In the genomic region with DNA sequence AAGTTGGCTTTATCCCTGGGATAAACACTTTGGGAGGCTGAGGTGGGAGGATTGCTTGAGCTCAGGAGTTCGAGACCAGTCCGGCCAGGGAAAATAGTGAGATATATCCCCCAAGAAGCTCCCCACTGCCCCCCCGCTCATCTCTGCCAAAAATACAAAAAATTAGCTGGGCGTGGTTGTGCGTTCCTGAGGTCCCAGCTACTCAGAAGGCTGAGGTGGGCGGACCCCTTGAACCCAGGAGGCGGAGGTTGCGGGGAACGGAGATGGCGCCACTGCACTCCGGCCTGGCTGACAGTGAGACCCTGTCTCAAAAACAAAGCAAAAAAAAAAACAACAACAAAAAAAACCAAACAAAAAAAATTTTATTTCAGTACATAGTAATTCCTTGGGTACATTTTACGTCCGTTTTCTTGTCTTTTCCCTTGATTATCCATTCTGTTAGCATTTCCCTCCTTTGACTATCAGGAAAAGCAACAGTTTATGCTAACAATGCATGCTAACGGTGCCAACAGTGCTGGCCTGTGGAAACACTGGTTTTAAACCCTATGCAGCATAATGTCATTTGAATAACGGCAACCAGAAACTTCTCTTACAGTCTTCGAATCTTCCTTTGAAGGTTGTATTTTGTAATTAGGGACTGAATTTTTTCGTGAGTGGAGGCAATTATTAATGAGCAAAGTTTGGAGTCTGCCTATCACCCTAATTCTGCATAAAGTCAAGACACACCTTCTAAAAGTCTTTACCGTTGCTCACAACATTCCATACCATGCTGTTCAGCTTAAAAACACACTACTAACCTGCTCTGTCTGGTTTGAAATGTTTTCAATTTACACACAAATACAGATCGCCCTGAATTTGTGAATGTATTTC, we compare ENCODE assay signal across 8 cellular contexts. TPM values are rescaled to one million over a fixed set of nuclear protein-coding genes. Genes with fewer than 3 reads are reported as not detected.
DNase-seq lines count a peak whose midpoint lies in the region; ATAC-seq lines count a peak whose summit lies in the region.

No MANE protein-coding gene starts in this region.

- peaks cover 0 to 3% (median 0%) of the 10 kb centered on the region in 3 experiments for H3K36me3 ChIP-seq in naive thymus-derived CD4-positive, alpha-beta T cell (ENCODE audit: control insufficient read depth in 2 of 3, insufficient read depth in 3 of 3, low read length in 3 of 3)

- POLR2A ChIA-PET in naive thymus-derived CD4-positive, alpha-beta T cell (lab: Charles Lee): interaction anchor here (0.5 to 4.2 kb wide), 10 partner anchors 10 to 140 kb away, joined by 3 to 30 read pairs (median 4); partner anchors contain the start of genes ABHD3, ESCO1 and SNRPD1

- ATAC-seq in GM18519 (IDR thresholded peaks at IDR 0.05; ENCODE audit: low FRiP score, unreplicated experiment): peak; percentile 20
- ATAC-seq in HG02610 (IDR thresholded peaks at IDR 0.05; ENCODE audit: unreplicated experiment): peak; percentile 9
- ATAC-seq in naive thymus-derived CD4-positive, alpha-beta T cell: peak; percentile 1

- H3K36me3 Mint-ChIP-seq in naive thymus-derived CD4-positive, alpha-beta T cell: peaks cover 0 to 31% (median 6%) of the 10 kb centered on the region in 5 donors

- peak overlapping the region; percentile 78 to 97 (median 94) for H3K27ac Mint-ChIP-seq in naive thymus-derived CD4-positive, alpha-beta T cell

- CTCF ChIA-PET in naive thymus-derived CD4-positive, alpha-beta T cell (lab: Charles Lee): interaction anchor here (0.7 kb wide), 1 partner anchor 117 kb away, joined by 3 read pairs; no protein-coding TSS in a partner anchor

- DNase-seq in NOMO-1 treated with dmso at 0.1 percent for 144 hours (lab: John Stamatoyannopoulos, UW; ENCODE audit: unreplicated experiment) (peak; percentile 2), dermis blood vessel endothelial cell (peak; percentile 64), germinal center (ENCODE audit: low spot score) (no peak)
- no peak for DNase-seq in naive thymus-derived CD4-positive, alpha-beta T cell
- DNase-seq in activated CD4-positive, CD25-positive, alpha-beta regulatory T cell (lab: John Stamatoyannopoulos, UW): no peak
- no peak for DNase-seq in stimulated activated CD4-positive, alpha-beta T cell treated with anti-CD3 and anti-CD28 coated beads, Interleukin-12 subunit alpha, Interleukin-12 subunit beta, amount 100 ng/mL, for 4 hours

- H3K9me3 ChIP-seq in naive thymus-derived CD4-positive, alpha-beta T cell (ENCODE audit: control insufficient read depth in 2 of 3, low read length in 3 of 3): no peaks in the 10 kb centered on the region

- peaks cover 20 to 47% (median 37%) of the 10 kb centered on the region in 7 donors for H3K4me1 Mint-ChIP-seq in naive thymus-derived CD4-positive, alpha-beta T cell

- intact Hi-C loops in naive thymus-derived CD4-positive, alpha-beta T cell (cut with micrococcal nuclease): loop anchor here (1.0 to 5.0 kb wide), 8 partner anchors 36 to 1847 kb away; partner anchors contain the start of genes ABHD3 (in 2 of the 2), ESCO1 (in 2 of the 2), NPC1 (in 2 of the 2) and SNRPD1 (in 2 of the 2)

- H3K4me1 ChIP-seq in naive thymus-derived CD4-positive, alpha-beta T cell (ENCODE audit: control insufficient read depth in 2 of 2, insufficient read depth in 2 of 2, low read length in 2 of 2): peaks cover 9 to 13% of the 10 kb centered on the region in 2 donors

- peak overlapping the region; percentile 77 for H3K4me3 ChIP-seq in naive thymus-derived CD4-positive, alpha-beta T cell (ENCODE audit: low read length)

- H3K9me3 Mint-ChIP-seq in naive thymus-derived CD4-positive, alpha-beta T cell: peaks cover 0 to 18% (median 5%) of the 10 kb centered on the region in 11 donors

- H3K4me3 Mint-ChIP-seq in naive thymus-derived CD4-positive, alpha-beta T cell: peak overlapping the region; percentile 83 to 96 (median 94)

- H3K27me3 ChIP-seq in naive thymus-derived CD4-positive, alpha-beta T cell (ENCODE audit: control insufficient read depth in 2 of 2, insufficient read depth in 2 of 2, low read length in 2 of 2): no peaks in the 10 kb centered on the region

- H3K27ac ChIP-seq in naive thymus-derived CD4-positive, alpha-beta T cell (ENCODE audit: low read depth, low read length): peak overlapping the region; percentile 52

- peaks cover 0 to 18% (median 0%) of the 10 kb centered on the region in 5 donors for H3K27me3 Mint-ChIP-seq in naive thymus-derived CD4-positive, alpha-beta T cell

RNA-seq across cellular contexts. Expression of gene MIB1, which starts 0.8 kb away (rescaled TPM):
- total RNA-seq in dermis blood vessel endothelial cell: 73.2 and 76.7 TPM in 2 replicates
- 10 to 100 TPM; 16.0 to 35.2 (median 19.8) TPM for total RNA-seq in naive thymus-derived CD4-positive, alpha-beta T cell
- polyA plus RNA-seq in naive thymus-derived CD4-positive, alpha-beta T cell: 1 to 10 TPM; 3.9 to 4.2 TPM

RNA-seq across cellular contexts. Expression of gene ABHD3, which starts 35.3 kb away (rescaled TPM):
- 6.9 and 7.0 TPM in 2 replicates for total RNA-seq in dermis blood vessel endothelial cell
- 10 to 100 TPM; 26.9 to 53.1 (median 43.6) TPM for total RNA-seq in naive thymus-derived CD4-positive, alpha-beta T cell
- polyA plus RNA-seq in naive thymus-derived CD4-positive, alpha-beta T cell: 10 to 100 TPM; 21.9 to 22.8 TPM

Comparison
In these comparisons a context has a peak if more than half of its experiments do, and no peak if none do; other contexts are left out.
1. DNase-seq: peak in NOMO-1 treated with dmso at 0.1 percent for 144 hours (single experiment) and dermis blood vessel endothelial cell (single experiment); none in naive thymus-derived CD4-positive, alpha-beta T cell (0 of 9), activated CD4-positive, CD25-positive, alpha-beta regulatory T cell (0 of 4), stimulated activated CD4-positive, alpha-beta T cell treated with anti-CD3 and anti-CD28 coated beads, Interleukin-12 subunit alpha, Interleukin-12 subunit beta, amount 100 ng/mL, for 4 hours (single experiment) and germinal center (single experiment).
2. Peak in every context shown above with its lines, with median percentiles within 50 percentile points of each other: ATAC-seq.